In genomic region chr2:209344349-209344748, GRCh38 we compare ENCODE assay signal across 9 cellular contexts.
"Had no signal": no experiment of that assay in that cellular context is flagged by ENCODE, and none has a peak within 500 bp of the region (broad histone marks: within the 10 kb centered on the region; RNA-seq: fewer than 3 reads in every experiment).

No MANE protein-coding gene starts in this region.

- ATAC-seq: GM23338 had no signal

- H2AFZ ChIP-seq: GM23248, GM23338 had no signal

- H3K4me3 ChIP-seq: GM23248, GM23338, HAP-1 had no signal

- H3K27ac Mint-ChIP-seq: GM23338, H9, HFFc6 had no signal

- H3K9ac ChIP-seq: GM23248 had no signal

- H3K27ac ChIP-seq: GM23248 had no signal

- FAIRE-seq: H54 had no signal

- H3K36me3 ChIP-seq: HAP-1 had no signal

- H3K9me3 ChIP-seq: HAP-1 had no signal

- H3K4me2 ChIP-seq: GM23338 had no signal

- DNase-seq: GM23248, GOT3, H7, H9, HCEC 1CT, HFFc6 had no signal

- H3K4me1 ChIP-seq: HAP-1 had no signal

- H3K4me3 Mint-ChIP-seq: GM23338, H9, HFFc6 had no signal

- H3K9me3 Mint-ChIP-seq: GM23338, H9, HFFc6 had no signal
